In genomic region chr12:56499452-56499851, GRCh38 we compare ENCODE assay signal across 12 cellular contexts. TPM values are rescaled to one million over a fixed set of nuclear protein-coding genes. Genes with fewer than 3 reads are reported as not detected.
A peak's percentile ranks its signal among the peaks of the same experiment; 100 is the strongest.
DNase-seq lines count a peak whose midpoint lies in the region; TF ChIP-seq lines count a peak whose summit lies in the region.
"Not testable (repeated sequence)": the region's sequence is repeated elsewhere in the genome, so short reads cannot be mapped to it uniquely, and the experiment has no call there.
"Had no signal": no experiment of that assay in that cellular context is flagged by ENCODE, and none has a peak within 500 bp of the region (broad histone marks: within the 10 kb centered on the region; RNA-seq: fewer than 3 reads in every experiment).

No MANE protein-coding gene starts in this region.

- POLR2A ChIA-PET in MCF 10A (lab: Yijun Ruan, JAX) = not testable (repeated sequence)

- not testable (repeated sequence) for H2AFZ ChIP-seq in Karpas-422 (ENCODE audit: low read length)
- H2AFZ ChIP-seq in smooth muscle cell (ENCODE audit: low read depth) = peak overlapping the region; percentile 34

- H3K79me2 ChIP-seq in Karpas-422 (ENCODE audit: low read length); smooth muscle cell (ENCODE audit: low read depth): not testable (repeated sequence)

- not testable (repeated sequence) for H3K4me1 ChIP-seq in Karpas-422 (ENCODE audit: low read length); smooth muscle cell (ENCODE audit: low read depth)

- H3K4me3 ChIP-seq in Karpas-422 (ENCODE audit: low read length); smooth muscle cell: not testable (repeated sequence)

- intact Hi-C loops in MCF 10A (cut with micrococcal nuclease) = not testable (repeated sequence)

- H3K36me3 Mint-ChIP-seq in MCF 10A (ENCODE audit: insufficient read depth, unreplicated experiment); nephron progenitor cell (ENCODE audit: low read depth): not testable (repeated sequence)

- BruUV-seq in MCF 10A (replicated peaks; lab: Mats Ljungman, UMichigan) = not testable (repeated sequence)

- 38% methylated on average over 9 of the region's 9 CpGs for WGBS in smooth muscle cell (ENCODE audit: low lambda C conversion rate)

- not testable (repeated sequence) for H3K27ac ChIP-seq in Karpas-422 (ENCODE audit: low read length); smooth muscle cell (ENCODE audit: low read depth)

- H3K27me3 Mint-ChIP-seq in MCF 10A (ENCODE audit: insufficient read depth, unreplicated experiment) = not testable (repeated sequence)
- H3K27me3 Mint-ChIP-seq in nephron progenitor cell (ENCODE audit: low read depth, poor library complexity) = peaks cover 30% of the 10 kb centered on the region

- TF ChIP-seq CTCF in MCF 10A (IDR thresholded peaks at IDR 0.05; ENCODE audit: unreplicated experiment); nephron progenitor cell (IDR thresholded peaks at IDR 0.05); smooth muscle cell (IDR thresholded peaks at IDR 0.05; ENCODE audit: borderline replicate concordance, insufficient read depth, poor library complexity, severe bottlenecking): not testable (repeated sequence)

- H3K4me1 Mint-ChIP-seq in MCF 10A (ENCODE audit: insufficient read depth, unreplicated experiment) = not testable (repeated sequence)
- peaks cover 41% of the 10 kb centered on the region for H3K4me1 Mint-ChIP-seq in nephron progenitor cell

- H3K9me2 ChIP-seq in Karpas-422 (replicated peaks; ENCODE audit: insufficient read depth, low read length) = not testable (repeated sequence)

- H3K9me3 Mint-ChIP-seq in MCF 10A (ENCODE audit: unreplicated experiment) = not testable (repeated sequence)
- peaks cover 46% of the 10 kb centered on the region for H3K9me3 Mint-ChIP-seq in nephron progenitor cell

- peak; percentile 14 for DNase-seq in Karpas-422
- DNase-seq in activated CD8-positive, alpha-beta memory T cell treated with anti-CD3 and anti-CD28 coated beads, Interleukin-2, amount 50 U/mL, for 48 hours = peak; percentile 40
- DNase-seq in MCF 10A (ENCODE audit: unreplicated experiment); nephron progenitor cell; smooth muscle cell (lab: John Stamatoyannopoulos, UW; ENCODE audit: unreplicated experiment): not testable (repeated sequence)

- H3K4me2 ChIP-seq in Karpas-422 (ENCODE audit: low read depth, low read length, poor library complexity, severe bottlenecking) = not testable (repeated sequence)
- peak overlapping the region; percentile 29 for H3K4me2 ChIP-seq in smooth muscle cell

- H3K27me3 ChIP-seq in Karpas-422 (ENCODE audit: low read length); smooth muscle cell (ENCODE audit: low read depth): not testable (repeated sequence)

- not testable (repeated sequence) for H3K9ac ChIP-seq in Karpas-422 (ENCODE audit: low read length); smooth muscle cell (ENCODE audit: low read depth)

- H4K20me1 ChIP-seq in Karpas-422 (ENCODE audit: insufficient read depth, low read depth, low read length); smooth muscle cell (ENCODE audit: low read depth): not testable (repeated sequence)

- CTCF ChIA-PET in MCF 10A (lab: Yijun Ruan, JAX) = interaction anchor here (0.6 kb wide), 1 partner anchor 112 kb away, joined by 3 read pairs; no protein-coding TSS in a partner anchor

- H3K27ac Mint-ChIP-seq in MCF 10A (ENCODE audit: low read depth, unreplicated experiment) (peak overlapping the region; percentile 4), nephron progenitor cell (peak overlapping the region; percentile 32)

- H3F3A ChIP-seq in smooth muscle cell (ENCODE audit: low read depth) = not testable (repeated sequence)

- H3K9me3 ChIP-seq in Karpas-422 (ENCODE audit: low read length); smooth muscle cell (replicated peaks; ENCODE audit: low read depth): not testable (repeated sequence)

- not testable (repeated sequence) for H3K36me3 ChIP-seq in Karpas-422 (ENCODE audit: insufficient read depth, low read length); smooth muscle cell (ENCODE audit: low read depth)

- H3K4me3 Mint-ChIP-seq in MCF 10A (ENCODE audit: unreplicated experiment) = not testable (repeated sequence)
- H3K4me3 Mint-ChIP-seq in nephron progenitor cell = peak overlapping the region; percentile 46

RNA-seq across cellular contexts. Expression of gene GLS2, which starts 11.5 kb away (rescaled TPM):
- not detected in 2 replicates for total RNA-seq in Karpas-422 (2014; rRNA removed; shearing (Covaris generic); ENCODE audit: low replicate concordance)
- total RNA-seq in MCF 10A (2022) (3.9 and 4.8 TPM in 2 replicates), smooth muscle cell (0.09 and 0.76 TPM in 2 replicates)
- polyA plus RNA-seq in smooth muscle cell = 0.37 and 1.8 TPM in 2 replicates
- total RNA-seq: A673 had no signal
- polyA plus RNA-seq: CD14-positive monocyte had no signal

RNA-seq across cellular contexts. Expression of gene RBMS2, which starts 22.2 kb away (rescaled TPM):
- 0.54 and 3.7 TPM in 2 replicates for total RNA-seq in Karpas-422 (2014; rRNA removed; shearing (Covaris generic); ENCODE audit: low replicate concordance)
- total RNA-seq in MCF 10A (2022) (34.9 and 62.7 TPM in 2 replicates), smooth muscle cell (20.6 and 24.7 TPM in 2 replicates)
- 14.5 and 16.8 TPM in 2 replicates for polyA plus RNA-seq in smooth muscle cell

RNA-seq across cellular contexts. Expression of gene SPRYD4, which starts 31.1 kb away (rescaled TPM):
- total RNA-seq in Karpas-422 (2014; rRNA removed; shearing (Covaris generic); ENCODE audit: low replicate concordance) = 3.4 and 4.6 TPM in 2 replicates
- total RNA-seq in MCF 10A (2022) (3.5 and 3.9 TPM in 2 replicates), smooth muscle cell (1.0 and 1.1 TPM in 2 replicates)
- 0.71 and 1.6 TPM in 2 replicates for polyA plus RNA-seq in smooth muscle cell

RNA-seq across cellular contexts. Expression of gene MIP, which starts 45.0 kb away (rescaled TPM):
- total RNA-seq in Karpas-422 (2014; rRNA removed; shearing (Covaris generic); ENCODE audit: low replicate concordance) = not detected in 2 replicates
- total RNA-seq in MCF 10A (2022) (not detected in 2 replicates), smooth muscle cell (not detected in 2 replicates)
- 0.19 TPM in 1 of 2 replicates, not detected in the other for polyA plus RNA-seq in smooth muscle cell
- total RNA-seq: A673; CD4-positive, alpha-beta memory T cell; CD4-positive, CD25-positive, alpha-beta regulatory T cell; CD8-positive, alpha-beta memory T cell; Daoy had no signal
- polyA plus RNA-seq: AG04450, CD14-positive monocyte had no signal

RNA-seq across cellular contexts. Expression of gene TIMELESS, which starts 50.2 kb away (rescaled TPM):
- 12.5 and 14.9 TPM in 2 replicates for total RNA-seq in Karpas-422 (2014; rRNA removed; shearing (Covaris generic); ENCODE audit: low replicate concordance)
- total RNA-seq in MCF 10A (2022) = 10.1 and 14.0 TPM in 2 replicates
- total RNA-seq in smooth muscle cell = 6.3 and 7.2 TPM in 2 replicates
- 9.9 and 11.7 TPM in 2 replicates for polyA plus RNA-seq in smooth muscle cell
